ENCODE assay signal across 29 cellular contexts in the genomic region with DNA sequence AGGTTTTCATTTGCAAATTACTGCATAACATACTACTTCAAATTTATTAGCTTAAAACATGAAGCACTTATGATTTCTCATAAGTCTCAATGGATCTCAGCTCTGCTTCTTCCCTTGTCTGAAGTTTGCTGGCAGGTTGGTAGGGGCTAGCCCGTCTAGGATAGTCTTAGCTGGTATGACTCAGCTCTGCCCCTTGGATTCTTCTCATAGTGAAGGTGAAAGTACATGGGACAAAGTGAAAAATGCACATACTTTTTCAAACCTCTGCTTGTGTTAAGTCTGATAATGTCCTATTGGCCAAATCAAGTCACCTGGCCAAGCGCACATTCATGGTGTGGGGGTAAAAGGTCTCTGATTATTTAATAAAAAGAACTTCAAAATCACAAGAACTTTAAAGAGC.
"Had no signal": no experiment of that assay in that cellular context is flagged by ENCODE, and none has a peak within 500 bp of the region (broad histone marks: within the 10 kb centered on the region; RNA-seq: fewer than 3 reads in every experiment).

No MANE protein-coding gene starts in this region.

- H3K27me3 Mint-ChIP-seq: activated CD8-positive, alpha-beta memory T cell treated with anti-CD3 and anti-CD28 coated beads, Interleukin-2, amount 10 ng/mL, durations not matched to agents 7 days and 5 days; activated naive CD4-positive, alpha-beta T cell treated with anti-CD3 and anti-CD28 coated beads, Interleukin-2, amount 50 U/mL, for 24 hours; dendritic cell treated with granulocyte-macrophage colony-stimulating factor and Interleukin-4, amounts not matched to agents 40 ng/mL and 50 ng/mL, for 4 days; progenitor cell of endocrine pancreas; stimulated activated naive B cell treated with anti-CD40 and anti-IgM and Interleukin-4, amounts not matched to agents 10 μg/mL and 1 μg/mL and 100 μg/mL, for 72 hours; T-helper 17 cell had no signal

- H3K4me1 Mint-ChIP-seq: activated CD8-positive, alpha-beta memory T cell treated with anti-CD3 and anti-CD28 coated beads, Interleukin-2, amount 10 ng/mL, durations not matched to agents 7 days and 5 days; activated naive CD4-positive, alpha-beta T cell treated with anti-CD3 and anti-CD28 coated beads, Interleukin-2, amount 50 U/mL, for 24 hours; endodermal cell; nephron; stimulated activated naive B cell treated with anti-CD40 and anti-IgM and Interleukin-4, amounts not matched to agents 10 μg/mL and 1 μg/mL and 100 μg/mL, for 72 hours; T-helper 17 cell had no signal

- H3K4me1 ChIP-seq: heart left ventricle, left ventricle myocardium inferior, sigmoid colon, stomach, thyroid gland, upper lobe of left lung, vagina had no signal

- H3K36me3 ChIP-seq: brain microvascular endothelial cell, heart left ventricle, left ventricle myocardium inferior, neutrophil, sigmoid colon, stomach, thyroid gland, upper lobe of left lung, vagina had no signal

- H3K27ac Mint-ChIP-seq: activated CD8-positive, alpha-beta memory T cell treated with anti-CD3 and anti-CD28 coated beads, Interleukin-2, amount 10 ng/mL, durations not matched to agents 7 days and 5 days; activated CD8-positive, alpha-beta T cell treated with anti-CD3 and anti-CD28 coated beads, Interleukin-2, amount 10 ng/mL, durations not matched to agents 7 days and 5 days; activated naive CD4-positive, alpha-beta T cell treated with anti-CD3 and anti-CD28 coated beads, Interleukin-2, amount 50 U/mL, for 24 hours; activated T-helper 2 cell treated with anti-CD3 and anti-CD28 coated beads, Interferon-gamma antibody, Interleukin-2, Interleukin-4, amounts not matched to agents 10 μg/mL and 5 μg/mL and 100 μg/mL, durations not matched to agents 14 hours and 24 hours and 36 hours; dendritic cell treated with granulocyte-macrophage colony-stimulating factor and Interleukin-4, amounts not matched to agents 40 ng/mL and 50 ng/mL, for 4 days; endodermal cell; nephron; progenitor cell of endocrine pancreas; stimulated activated naive B cell treated with anti-CD40 and anti-IgM and Interleukin-4, amounts not matched to agents 10 μg/mL and 1 μg/mL and 100 μg/mL, for 72 hours; T-helper 17 cell had no signal

- ATAC-seq: activated CD8-positive, alpha-beta memory T cell treated with anti-CD3 and anti-CD28 coated beads, Interleukin-2, amount 10 ng/mL, durations not matched to agents 7 days and 5 days; activated CD8-positive, alpha-beta T cell treated with anti-CD3 and anti-CD28 coated beads, Interleukin-2, amount 10 ng/mL, durations not matched to agents 7 days and 5 days; esophagus mucosa; heart left ventricle; stimulated activated naive B cell treated with anti-CD40 and anti-IgM and Interleukin-4, amounts not matched to agents 10 μg/mL and 1 μg/mL and 100 μg/mL, for 72 hours; T-helper 17 cell had no signal

- H3K9me3 Mint-ChIP-seq: activated naive CD4-positive, alpha-beta T cell treated with anti-CD3 and anti-CD28 coated beads, Interleukin-2, amount 50 U/mL, for 24 hours; activated T-helper 2 cell treated with anti-CD3 and anti-CD28 coated beads, Interferon-gamma antibody, Interleukin-2, Interleukin-4, amounts not matched to agents 10 μg/mL and 5 μg/mL and 100 μg/mL, durations not matched to agents 14 hours and 24 hours and 36 hours; dendritic cell treated with granulocyte-macrophage colony-stimulating factor and Interleukin-4, amounts not matched to agents 40 ng/mL and 50 ng/mL, for 4 days; endodermal cell; nephron; stimulated activated naive B cell treated with anti-CD40 and anti-IgM and Interleukin-4, amounts not matched to agents 10 μg/mL and 1 μg/mL and 100 μg/mL, for 72 hours had no signal

- H3K9me3 ChIP-seq: heart left ventricle, left ventricle myocardium inferior, neutrophil, sigmoid colon, stomach, thyroid gland, upper lobe of left lung, vagina had no signal

- H3K4me2 ChIP-seq: smooth muscle cell had no signal

- H3K4me3 ChIP-seq: heart left ventricle, left ventricle myocardium inferior, sigmoid colon, smooth muscle cell, stomach, thyroid gland, upper lobe of left lung, vagina had no signal

- H3K36me3 Mint-ChIP-seq: activated CD8-positive, alpha-beta memory T cell treated with anti-CD3 and anti-CD28 coated beads, Interleukin-2, amount 10 ng/mL, durations not matched to agents 7 days and 5 days; activated naive CD4-positive, alpha-beta T cell treated with anti-CD3 and anti-CD28 coated beads, Interleukin-2, amount 50 U/mL, for 24 hours; stimulated activated naive B cell treated with anti-CD40 and anti-IgM and Interleukin-4, amounts not matched to agents 10 μg/mL and 1 μg/mL and 100 μg/mL, for 72 hours had no signal

- H3K27me3 ChIP-seq: brain microvascular endothelial cell, heart left ventricle, neutrophil, sigmoid colon, stomach, thyroid gland, upper lobe of left lung, vagina had no signal

- H3K27ac ChIP-seq: brain microvascular endothelial cell, heart left ventricle, left ventricle myocardium inferior, neutrophil, sigmoid colon, stomach, thyroid gland, upper lobe of left lung, vagina had no signal

- H3K4me3 Mint-ChIP-seq: activated CD8-positive, alpha-beta memory T cell treated with anti-CD3 and anti-CD28 coated beads, Interleukin-2, amount 10 ng/mL, durations not matched to agents 7 days and 5 days; activated CD8-positive, alpha-beta T cell treated with anti-CD3 and anti-CD28 coated beads, Interleukin-2, amount 10 ng/mL, durations not matched to agents 7 days and 5 days; activated naive CD4-positive, alpha-beta T cell treated with anti-CD3 and anti-CD28 coated beads, Interleukin-2, amount 50 U/mL, for 24 hours; dendritic cell treated with granulocyte-macrophage colony-stimulating factor and Interleukin-4, amounts not matched to agents 40 ng/mL and 50 ng/mL, for 4 days; endodermal cell; nephron; stimulated activated naive B cell treated with anti-CD40 and anti-IgM and Interleukin-4, amounts not matched to agents 10 μg/mL and 1 μg/mL and 100 μg/mL, for 72 hours; T-helper 17 cell had no signal

- DNase-seq: activated CD4-positive, alpha-beta T cell treated with anti-CD3 and anti-CD28 coated beads, Interleukin-2, amount 50 U/mL, for 1 hour; activated CD8-positive, alpha-beta memory T cell treated with anti-CD3 and anti-CD28 coated beads, Interleukin-2, amount 10 ng/mL, durations not matched to agents 7 days and 5 days; activated CD8-positive, alpha-beta T cell treated with anti-CD3 and anti-CD28 coated beads, Interleukin-2, amount 10 ng/mL, durations not matched to agents 7 days and 5 days; activated T-cell treated with anti-CD3 and anti-CD28 coated beads, Interleukin-2, amount 50 U/mL, for 48 hours; anterior cingulate cortex; brain microvascular endothelial cell; endodermal cell; foreskin fibroblast; heart left ventricle; hypothalamus; kidney glomerular epithelial cell; left ventricle myocardium inferior; retina; sigmoid colon; stimulated activated CD4-positive, alpha-beta T cell treated with anti-CD3 and anti-CD28 coated beads, Interleukin-1b, Interleukin-23, amount 100 ng/mL, for 48 hours; stimulated activated naive B cell treated with anti-CD40 and anti-IgM and Interleukin-4, amounts not matched to agents 10 μg/mL and 1 μg/mL and 100 μg/mL, for 72 hours; stomach; T-helper 17 cell; thyroid gland; upper lobe of left lung had no signal
